8 cellular contexts compared by ENCODE assay signal in genomic region chr2:152174574-152174973, GRCh38. TPM values are rescaled to one million over a fixed set of nuclear protein-coding genes. Genes with fewer than 3 reads are reported as not detected.
DNase-seq lines count a peak whose midpoint lies in the region; ATAC-seq, FAIRE-seq and TF ChIP-seq lines count a peak whose summit lies in the region.

No MANE protein-coding gene starts in this region.

- H3K27me3 ChIP-seq in GM12878 (replicated peaks in 1 of 2; ENCODE audit: control insufficient read depth in 2 of 2, insufficient read depth in 2 of 2, low read length in 1 of 2) (no peaks in the 10 kb centered on the region), lung (ENCODE audit: control insufficient read depth, insufficient read depth) (no peaks in the 10 kb centered on the region)

- no peak for TF ChIP-seq EP300 in GM12878 (IDR thresholded peaks at IDR 0.05; ENCODE audit: borderline replicate concordance in 1 of 2, control insufficient read depth in 1 of 2, low read depth in 2 of 2, low read length in 2 of 2)

- SMC1A ChIA-PET in GM12878 (lab: Charles Lee; ENCODE audit: uncharacterized antibody, unreplicated experiment), result interaction anchor here (0.7 to 3.4 kb wide), 10 partner anchors 111 to 472 kb away, joined by 3 to 21 read pairs (median 6); no protein-coding TSS in a partner anchor

- intact Hi-C loops in GM12878 (cut with micrococcal nuclease; ENCODE audit: unreplicated experiment), result loop anchor here (10.0 kb wide), 1 partner anchor 290 kb away; no protein-coding TSS in a partner anchor

- peak overlapping the region; percentile 68 for H3K4me2 ChIP-seq in GM12878 (ENCODE audit: control insufficient read depth, insufficient read depth)

- no peak for ATAC-seq in activated T-cell treated with anti-CD3 and anti-CD28 coated beads, Interleukin-2, amount 50 U/mL, for 72 hours (replicated peaks in 1 of 2)
- 0 out of 3 replicates have a peak, but pooled peaks have one; percentile 4 for ATAC-seq in GM12878
- no peak for ATAC-seq in lung (ENCODE audit: insufficient read depth, low FRiP score)
- ATAC-seq in HG03196 (IDR thresholded peaks at IDR 0.05; ENCODE audit: unreplicated experiment), result no peak

- FAIRE-seq in GM12878 (lab: Jason Lieb, UNC), result no peak

- peaks cover 56% of the 10 kb centered on the region for H3K79me2 ChIP-seq in GM12878 (ENCODE audit: control insufficient read depth, insufficient read depth, low read length)

- in situ Hi-C loops in GM12878 (cut with MboI), result no loop called here

- TF ChIP-seq CTCF in GM12878 (IDR thresholded peaks at IDR 0.05 in 2 of 3, conservative IDR thresholded peaks at IDR 0.05 in 1 of 3; ENCODE audit: control insufficient read depth in 2 of 3, extremely low read depth in 1 of 3, insufficient read depth in 1 of 3, low read depth in 3 of 3, low read length in 3 of 3) (no peak), lung (IDR thresholded peaks at IDR 0.05; ENCODE audit: control extremely low read depth, extremely low read depth) (no peak), type B pancreatic cell (conservative IDR thresholded peaks at IDR 0.05) (no peak)

- H3K27ac Mint-ChIP-seq in activated T-cell treated with anti-CD3 and anti-CD28 coated beads, Interleukin-2, amount 50 U/mL, for 72 hours, result peak overlapping the region; percentile 100
- peak overlapping the region; percentile 99 for H3K27ac Mint-ChIP-seq in type B pancreatic cell

- H3K36me3 ChIP-seq in GM12878 (ENCODE audit: control insufficient read depth in 2 of 2, insufficient read depth in 2 of 2, low read length in 1 of 2) (no peaks in the 10 kb centered on the region), lung (ENCODE audit: control insufficient read depth in 2 of 2, insufficient read depth in 2 of 2, low read length in 2 of 2) (no peaks in the 10 kb centered on the region)

- H3K9me3 Mint-ChIP-seq in activated T-cell treated with anti-CD3 and anti-CD28 coated beads, Interleukin-2, amount 50 U/mL, for 72 hours, result no peaks in the 10 kb centered on the region
- no peaks in the 10 kb centered on the region for H3K9me3 Mint-ChIP-seq in type B pancreatic cell

- RAD21 ChIA-PET in GM12878 (lab: Charles Lee; ENCODE audit: unreplicated experiment), result interaction anchor here (0.9 to 3.4 kb wide), 8 partner anchors 8 to 460 kb away, joined by 3 to 42 read pairs (median 6); no protein-coding TSS in a partner anchor

- H3K4me3 Mint-ChIP-seq in activated T-cell treated with anti-CD3 and anti-CD28 coated beads, Interleukin-2, amount 50 U/mL, for 72 hours, result peak overlapping the region; percentile 98 to 99
- H3K4me3 Mint-ChIP-seq in type B pancreatic cell, result peak overlapping the region; percentile 97

- DNase-seq in activated T-cell treated with anti-CD3 and anti-CD28 coated beads, Interleukin-2, amount 50 U/mL, for 72 hours, result no peak
- DNase-seq in activated T-cell treated with anti-CD3 and anti-CD28 coated beads for 4 hours (no peak), GM12878 (ENCODE audit: low read depth, low spot score) (no peak), lung (ENCODE audit: low spot score) (no peak), type B pancreatic cell (ENCODE audit: extremely low spot score, unreplicated experiment) (no peak), DMS79 treated with DMSO at 0.1 percent for 48 hours (lab: John Stamatoyannopoulos, UW) (no peak), NCI-H345 (lab: John Stamatoyannopoulos, UW) (no peak)

- POLR2A ChIA-PET in GM12878 (lab: Charles Lee), result interaction anchor here (0.6 kb wide), 2 partner anchors 247 to 394 kb away, joined by 3 read pairs; no protein-coding TSS in a partner anchor

- H4K20me1 ChIP-seq in GM12878 (ENCODE audit: control insufficient read depth, insufficient read depth), result no peaks in the 10 kb centered on the region

- H3K4me1 Mint-ChIP-seq in activated T-cell treated with anti-CD3 and anti-CD28 coated beads, Interleukin-2, amount 50 U/mL, for 72 hours (ENCODE audit: low read depth), result peaks cover 41% of the 10 kb centered on the region
- peaks cover 12% of the 10 kb centered on the region for H3K4me1 Mint-ChIP-seq in type B pancreatic cell (ENCODE audit: unreplicated experiment)

- H3K9me3 ChIP-seq in GM12878 (replicated peaks; ENCODE audit: control insufficient read depth, insufficient read depth, low read length) (no peaks in the 10 kb centered on the region), lung (ENCODE audit: control insufficient read depth in 2 of 2, insufficient read depth in 1 of 2, low read length in 1 of 2) (no peaks in the 10 kb centered on the region)

- 15% methylated on average over 7 of the region's 7 CpGs for WGBS in GM12878 (ENCODE audit: insufficient coverage, insufficient replicate concordance, low lambda C conversion rate, missing lambda C conversion rate)
- 25 to 42% methylated on average over 7 of the region's 7 CpGs for WGBS in lung, 2 donors

- H3K9ac ChIP-seq in GM12878 (ENCODE audit: control insufficient read depth, insufficient read depth, low read length), result peak overlapping the region; percentile 96

- CTCF ChIA-PET in GM12878 (lab: Yijun Ruan, JAX), result interaction anchor here (1.0 to 5.5 kb wide), 9 partner anchors 8 to 460 kb away, joined by 3 to 59 read pairs (median 9); no protein-coding TSS in a partner anchor

- BruUV-seq in GM12878 (replicated peaks; lab: Mats Ljungman, UMichigan), result TSS peak; percentile 71

- H3K4me1 ChIP-seq in GM12878 (ENCODE audit: control insufficient read depth, insufficient read depth, low read length), result peaks cover 8% of the 10 kb centered on the region
- H3K4me1 ChIP-seq in lung (ENCODE audit: control insufficient read depth in 2 of 2, insufficient read depth in 2 of 2, low read length in 2 of 2), result peaks cover 5% of the 10 kb centered on the region in 2 donors

- H2AFZ ChIP-seq in GM12878 (ENCODE audit: control insufficient read depth, low read depth, low read length), result no peak overlapping the region

- no peaks in the 10 kb centered on the region for H3K27me3 Mint-ChIP-seq in activated T-cell treated with anti-CD3 and anti-CD28 coated beads, Interleukin-2, amount 50 U/mL, for 72 hours (ENCODE audit: low read depth)
- no peaks in the 10 kb centered on the region for H3K27me3 Mint-ChIP-seq in type B pancreatic cell

- TF ChIP-seq RAD21 in GM12878 (IDR thresholded peaks at IDR 0.05; ENCODE audit: insufficient read depth, low read depth, low read length), result no peak

- H3K27ac ChIP-seq in GM12878 (ENCODE audit: control insufficient read depth, insufficient read depth), result peak overlapping the region; percentile 99
- no peak overlapping the region for H3K27ac ChIP-seq in lung (ENCODE audit: low read depth in 1 of 2, low read length in 1 of 2)

- H3K36me3 Mint-ChIP-seq in activated T-cell treated with anti-CD3 and anti-CD28 coated beads, Interleukin-2, amount 50 U/mL, for 72 hours (ENCODE audit: insufficient read depth in 2 of 2), result peaks cover 0 to 2% of the 10 kb centered on the region in 2 donors
- H3K36me3 Mint-ChIP-seq in type B pancreatic cell, result no peaks in the 10 kb centered on the region

- H3K4me3 ChIP-seq in GM12878 (peak overlapping the region; percentile 67), lung (peak overlapping the region; percentile 79)

- TF ChIP-seq POLR2A in GM12878 (IDR thresholded peaks at IDR 0.05; ENCODE audit: low read depth, low read length), result no peak

TF ChIP-seq in GM12878, 131 proteins besides CTCF, POLR2A, EP300 and RAD21 (continues in another document):
- TF ChIP-seq BCLAF1 (IDR thresholded peaks at IDR 0.05), result no peak

RNA-seq across cellular contexts. Expression of gene STAM2, which starts 1.0 kb away (rescaled TPM):
- total RNA-seq in activated T-cell treated with anti-CD3 and anti-CD28 coated beads, Interleukin-2, amount 50 U/mL, for 72 hours, result 10 to 100 TPM; 16.7 to 17.1 TPM
- 57.1 and 59.3 TPM in 2 replicates for total RNA-seq in GM12878 (2013; cell fraction: nucleolus; rRNA removed)
- total RNA-seq in GM12878 (2014; rRNA removed) (16.2 and 19.4 TPM in 2 replicates), GM12878 (2014; rRNA removed; fragmentation: Illumina TruSeq; extraction: Trizol) (20.0 and 20.5 TPM in 2 replicates), GM12878 (2021) (19.7 and 21.5 TPM in 2 replicates), lung (10 to 100 TPM; 37.2 to 62.1 TPM), type B pancreatic cell (ENCODE audit: low replicate concordance) (24.6 and 26.1 TPM in 2 replicates)
- 4.4 TPM for polyA plus RNA-seq in GM12878 (2011; ENCODE audit: low read depth)
- polyA plus RNA-seq in GM12878 (2011; rRNA removed) (21.6 and 36.5 TPM in 2 replicates), GM12878 (2014; fragmentation: Illumina TruSeq; extraction: Trizol) (16.3 and 19.1 TPM in 2 replicates), GM12878 (2014; fragmentation: Nextera tagmentation; extraction: Ambion mirVana) (1 to 10 TPM; 4.4 to 7.8 TPM), GM12878 (2014; rRNA removed) (11.5 and 13.2 TPM in 2 replicates), GM12878 (2016; fragmentation: Nextera tagmentation; extraction: Ambion mirVana) (10 to 100 TPM; 15.9 to 16.9 TPM), lung (10 to 100 TPM in 1 of 2 donors, 1 to 10 TPM in 1; 8.0 to 11.0 TPM)
- polyA plus RNA-seq in GM12878 (2011; cell fraction: cytosol; rRNA removed), result 7.9 and 8.4 TPM in 2 replicates
- polyA plus RNA-seq in GM12878 (2011; cell fraction: nucleus; rRNA removed), result 18.3 and 22.4 TPM in 2 replicates
- 6.6 and 8.4 TPM in 2 replicates for polyA plus RNA-seq in GM12878 (2012)
- polyA minus RNA-seq in GM12878 (2011; rRNA and poly(A)+ RNA removed), result 20.0 and 27.9 TPM in 2 replicates
- 9.0 and 10.9 TPM in 2 replicates for polyA minus RNA-seq in GM12878 (2011; cell fraction: cytosol; rRNA and poly(A)+ RNA removed)
- 12.0 and 15.4 TPM in 2 replicates for polyA minus RNA-seq in GM12878 (2011; cell fraction: nucleus; rRNA and poly(A)+ RNA removed)
